Comparison of ENCODE assay signal across 1 cellular context in the genomic region with DNA sequence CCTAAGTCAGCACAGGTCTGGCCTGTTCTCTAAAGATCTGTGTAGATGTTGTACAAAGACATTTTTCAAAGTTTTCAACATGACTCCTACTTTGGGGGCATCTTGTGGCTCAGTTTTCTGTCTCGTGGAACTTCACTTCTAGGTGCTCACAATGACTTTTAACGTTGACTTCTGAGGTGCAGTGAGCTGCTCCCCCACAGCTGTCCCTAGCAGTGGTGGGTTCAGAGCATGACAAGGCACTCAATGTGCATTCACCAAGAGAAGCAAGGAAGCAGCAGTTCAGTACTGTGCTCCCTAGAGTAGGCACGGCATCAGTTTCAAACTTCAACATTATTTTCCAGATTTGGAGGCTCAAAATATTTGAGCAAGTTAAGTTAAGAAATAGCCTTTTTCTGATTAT.
TF ChIP-seq lines count a peak whose summit lies in the region.

No MANE protein-coding gene starts in this region.

TF ChIP-seq in GM12878, 131 proteins besides CTCF, POLR2A, EP300 and RAD21 (continued from another document):
- no peak for TF ChIP-seq TBL1XR1 (IDR thresholded peaks at IDR 0.05; ENCODE audit: low read depth, low read length)
- TF ChIP-seq PAX5 (IDR thresholded peaks at IDR 0.05; ENCODE audit: borderline replicate concordance, low read depth, low read length) = no peak
- no peak for TF ChIP-seq KLF5 (IDR thresholded peaks at IDR 0.05; ENCODE audit: partially characterized antibody)
- no peak for TF ChIP-seq FOXM1 (IDR thresholded peaks at IDR 0.05; ENCODE audit: low read depth, low read length)
- TF ChIP-seq CHD2 (IDR thresholded peaks at IDR 0.05; ENCODE audit: borderline replicate concordance, low read depth, low read length) = no peak
- TF ChIP-seq, protein P1, sequence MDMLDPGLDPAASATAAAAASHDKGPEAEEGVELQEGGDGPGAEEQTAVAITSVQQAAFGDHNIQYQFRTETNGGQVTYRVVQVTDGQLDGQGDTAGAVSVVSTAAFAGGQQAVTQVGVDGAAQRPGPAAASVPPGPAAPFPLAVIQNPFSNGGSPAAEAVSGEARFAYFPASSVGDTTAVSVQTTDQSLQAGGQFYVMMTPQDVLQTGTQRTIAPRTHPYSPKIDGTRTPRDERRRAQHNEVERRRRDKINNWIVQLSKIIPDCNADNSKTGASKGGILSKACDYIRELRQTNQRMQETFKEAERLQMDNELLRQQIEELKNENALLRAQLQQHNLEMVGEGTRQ (IDR thresholded peaks at IDR 0.05; ENCODE audit: borderline replicate concordance, low read depth, low read length) = no peak
- no peak for TF ChIP-seq TCF12 (IDR thresholded peaks at IDR 0.05; ENCODE audit: low read depth, low read length)
- no peak for TF ChIP-seq PAX8 (IDR thresholded peaks at IDR 0.05)
TF ChIP-seq in GM12878: peak in this region for 0.
